16 cellular contexts compared by ENCODE assay signal in genomic region chr4:101699441-101700117, GRCh38.
"Had no signal": no experiment of that assay in that cellular context is flagged by ENCODE, and none has a peak within 500 bp of the region (broad histone marks: within the 10 kb centered on the region; RNA-seq: fewer than 3 reads in every experiment).

No MANE protein-coding gene starts in this region.

- DNase-seq: activated CD4-positive, alpha-beta T cell treated with anti-CD3 and anti-CD28 coated beads for 48 hours; activated naive CD4-positive, alpha-beta T cell treated with Interleukin-2 at 50 U/mL for 16 hours; head of caudate nucleus; left colon; mammary epithelial cell; nephron progenitor cell; psoas muscle; stimulated activated CD4-positive, alpha-beta T cell treated with anti-CD3 and anti-CD28 coated beads, Interleukin-2, amount 100 ng/mL, for 24 hours; stimulated activated naive CD4-positive, alpha-beta T cell treated with Interleukin-2 at 50 U/mL for 16 hours; T1000; upper lobe of right lung had no signal

- H3K27me3 ChIP-seq: cardiac muscle cell, upper lobe of right lung had no signal

- ATAC-seq: esophagus mucosa, left colon, psoas muscle, sciatic nerve, upper lobe of right lung had no signal

- H3K4me3 Mint-ChIP-seq: activated T-helper 1 cell treated with anti-CD3 and anti-CD28 coated beads, Interleukin-12 subunit alpha, Interleukin-12 subunit beta, Interleukin-2, Interleukin-4 antibody, amounts not matched to agents 30 ng/mL and 10 ng/mL and 1 ng/mL, durations not matched to agents 14 hours and 24 hours and 36 hours; nephron progenitor cell had no signal

- H3K4me3 ChIP-seq: cardiac muscle cell, psoas muscle, upper lobe of right lung had no signal

- H3K27ac ChIP-seq: cardiac muscle cell, psoas muscle, upper lobe of right lung had no signal

- H3K4me1 Mint-ChIP-seq: nephron progenitor cell had no signal

- H3K4me1 ChIP-seq: psoas muscle, upper lobe of right lung had no signal

- H3K9me3 Mint-ChIP-seq: nephron progenitor cell had no signal

- H3K9me3 ChIP-seq: psoas muscle, upper lobe of right lung had no signal

- FAIRE-seq: endometrium had no signal

- H3K27ac Mint-ChIP-seq: activated T-helper 1 cell treated with anti-CD3 and anti-CD28 coated beads, Interleukin-12 subunit alpha, Interleukin-12 subunit beta, Interleukin-2, Interleukin-4 antibody, amounts not matched to agents 30 ng/mL and 10 ng/mL and 1 ng/mL, durations not matched to agents 14 hours and 24 hours and 36 hours; nephron progenitor cell had no signal

- H3K36me3 ChIP-seq: cardiac muscle cell, upper lobe of right lung had no signal
